Comparison of ENCODE assay signal across 11 cellular contexts in genomic region chr11:81005595-81005994, GRCh38.
DNase-seq lines count a peak whose midpoint lies in the region; ATAC-seq and TF ChIP-seq lines count a peak whose summit lies in the region.
"Had no signal": no experiment of that assay in that cellular context is flagged by ENCODE, and none has a peak within 500 bp of the region (broad histone marks: within the 10 kb centered on the region; RNA-seq: fewer than 3 reads in every experiment).

No MANE protein-coding gene starts in this region.

- WGBS in lower leg skin, 2 donors, result 43 to 49% methylated on average over 2 of the region's 2 CpGs

- TF ChIP-seq CTCF in foreskin fibroblast (IDR thresholded peaks at IDR 0.05; ENCODE audit: low read depth, low read length) (no peak), lower leg skin (IDR thresholded peaks at IDR 0.05) (no peak)

- H3K4me3 ChIP-seq in foreskin fibroblast (ENCODE audit: low read depth in 1 of 2, low read length in 2 of 2), result no peak overlapping the region
- H3K4me3 ChIP-seq in lower leg skin (ENCODE audit: low read depth, poor library complexity, severe bottlenecking), result no peak overlapping the region
- H3K4me3 ChIP-seq: lung had no signal

- intact Hi-C loops in lower leg skin (cut with DNase I; ENCODE audit: low total_unique reads), result no loop called here

- DNase-seq in AG20443 (ENCODE audit: low spot score) (peak; percentile 69), NOMO-1 (lab: John Stamatoyannopoulos, UW; ENCODE audit: unreplicated experiment in 2 of 2) (peak; percentile 11 to 80), foreskin fibroblast (peak; percentile 37 to 65), GOT3 (lab: John Stamatoyannopoulos, UW) (no peak), lower leg skin (ENCODE audit: low spot score in 2 of 2) (no peak), SHP77 (lab: John Stamatoyannopoulos, UW) (no peak)
- DNase-seq: activated CD8-positive, alpha-beta T cell treated with anti-CD3 and anti-CD28 coated beads, Interleukin-2, amount 10 ng/mL, durations not matched to agents 7 days and 5 days; stimulated activated CD4-positive, alpha-beta T cell treated with anti-CD3 and anti-CD28 coated beads, Interleukin-12 subunit alpha, Interleukin-12 subunit beta, amount 100 ng/mL, for 4 hours had no signal

- ATAC-seq in HG02642 (IDR thresholded peaks at IDR 0.05; ENCODE audit: poor library complexity, unreplicated experiment) (peak; percentile 48), HG03039 (IDR thresholded peaks at IDR 0.05; ENCODE audit: unreplicated experiment) (no peak)
- ATAC-seq: activated CD8-positive, alpha-beta T cell treated with anti-CD3 and anti-CD28 coated beads, Interleukin-2, amount 10 ng/mL, durations not matched to agents 7 days and 5 days had no signal

- no peak for TF ChIP-seq POLR2A in lower leg skin (IDR thresholded peaks at IDR 0.05)

Comparison
In these comparisons a context has a peak if more than half of its experiments do, and no peak if none do; other contexts are left out.
1. DNase-seq: peak in AG20443 (single experiment), NOMO-1 (2 of 2) and foreskin fibroblast (2 of 2); none in GOT3 (single experiment), lower leg skin (0 of 2) and SHP77 (0 of 2).